33 cellular contexts compared by ENCODE assay signal in the genomic region with DNA sequence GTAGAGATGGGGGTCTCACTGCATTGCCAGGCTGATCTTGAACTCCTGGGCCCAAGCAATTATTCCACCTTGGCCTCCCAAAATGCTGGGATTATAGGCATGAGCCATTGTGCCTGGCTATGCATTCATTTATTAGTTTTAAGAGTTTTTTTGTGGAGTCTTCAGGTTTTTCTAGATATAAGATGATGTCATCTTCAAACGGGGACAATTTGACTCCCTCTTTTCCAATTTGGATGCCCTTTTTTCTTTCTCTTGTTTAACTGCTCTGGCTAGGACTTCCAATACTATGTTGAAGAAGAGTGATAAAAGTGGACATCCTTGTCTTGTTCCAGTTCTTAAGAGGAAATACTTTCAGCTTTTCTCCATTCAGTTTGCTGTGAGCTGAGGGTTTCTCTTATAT.
"Had no signal": no experiment of that assay in that cellular context is flagged by ENCODE, and none has a peak within 500 bp of the region (broad histone marks: within the 10 kb centered on the region; RNA-seq: fewer than 3 reads in every experiment).

No MANE protein-coding gene starts in this region.

- H3K27me3 ChIP-seq: adrenal gland, ascending aorta, body of pancreas, brain microvascular endothelial cell, breast epithelium, cardiac muscle cell had no signal

- FAIRE-seq: astrocyte, bronchial epithelial cell had no signal

- H3K4me1 ChIP-seq: adrenal gland, ascending aorta, body of pancreas, breast epithelium had no signal

- H3K36me3 ChIP-seq: adrenal gland, ascending aorta, brain microvascular endothelial cell, breast epithelium, cardiac muscle cell had no signal

- DNase-seq: activated effector memory CD4-positive, alpha-beta T cell treated with anti-CD3 and anti-CD28 coated beads, Interleukin-2, amount 50 U/mL, for 16 hours; activated effector memory CD4-positive, alpha-beta T cell treated with Interleukin-2 at 50 U/mL for 16 hours; activated gamma-delta T cell; activated gamma-delta T cell treated with Interleukin-2 at 50 U/mL for 16 hours; activated naive CD4-positive, alpha-beta T cell; activated naive CD4-positive, alpha-beta T cell treated with anti-CD3 and anti-CD28 coated beads for 36 hours; activated naive CD4-positive, alpha-beta T cell treated with anti-CD3 and anti-CD28 coated beads, Interleukin-2, amount 10 ng/mL, durations not matched to agents 7 days and 5 days; activated naive CD4-positive, alpha-beta T cell treated with anti-CD3 and anti-CD28 coated beads, Interleukin-2, amount 50 U/mL, for 16 hours; activated naive CD4-positive, alpha-beta T cell treated with Interleukin-2 at 50 U/mL for 16 hours; activated naive CD8-positive, alpha-beta T cell treated with anti-CD3 and anti-CD28 coated beads for 36 hours; activated naive CD8-positive, alpha-beta T cell treated with anti-CD3 and anti-CD28 coated beads, Interleukin-2, amount 10 ng/mL, durations not matched to agents 7 days and 5 days; activated naive CD8-positive, alpha-beta T cell treated with anti-CD3 and anti-CD28 coated beads, Interleukin-2, amount 50 U/mL, for 24 hours; activated T-cell treated with anti-CD3 and anti-CD28 coated beads, Interleukin-2, amount 50 U/mL, for 24 hours; activated T-cell treated with anti-CD3 and anti-CD28 coated beads, Interleukin-2, amount 50 U/mL, for 4 hours; activated T-cell treated with anti-CD3 and anti-CD28 coated beads, Interleukin-2, amount 50 U/mL, for 48 hours; activated T-cell treated with anti-CD3 and anti-CD28 coated beads, Interleukin-2, amount 50 U/mL, for 72 hours; adrenal gland; amniotic stem cell; amygdala; anterior cingulate cortex; aorta; body of pancreas; brain microvascular endothelial cell; caudate nucleus; central memory CD4-positive, alpha-beta T cell; cerebellar nuclear complex had no signal

- H3K4me3 ChIP-seq: adrenal gland, ascending aorta, body of pancreas, breast epithelium, cardiac muscle cell had no signal

- ATAC-seq: activated naive CD4-positive, alpha-beta T cell treated with anti-CD3 and anti-CD28 coated beads, Interleukin-2, amount 50 U/mL, for 72 hours; activated naive CD8-positive, alpha-beta T cell treated with anti-CD3 and anti-CD28 coated beads, Interleukin-2, amount 50 U/mL, for 24 hours; activated T-cell treated with anti-CD3 and anti-CD28 coated beads, Interleukin-2, amount 50 U/mL, for 4 hours; activated T-cell treated with anti-CD3 and anti-CD28 coated beads, Interleukin-2, amount 50 U/mL, for 72 hours; activated T-helper 17 cell treated with anti-CD3 and anti-CD28 coated beads, Interleukin-2, amount 50 U/mL, for 72 hours; body of pancreas had no signal

- H3K27ac ChIP-seq: adrenal gland, ascending aorta, body of pancreas, brain microvascular endothelial cell, breast epithelium, cardiac muscle cell had no signal

- H3K9me3 ChIP-seq: adrenal gland, body of pancreas had no signal
